ENCODE assay signal across 23 cellular contexts in genomic region chr3:123341871-123342630, GRCh38.
A peak's percentile ranks its signal among the peaks of the same experiment; 100 is the strongest.
DNase-seq lines count a peak whose midpoint lies in the region; ATAC-seq and TF ChIP-seq lines count a peak whose summit lies in the region.
"Had no signal": no experiment of that assay in that cellular context is flagged by ENCODE, and none has a peak within 500 bp of the region (broad histone marks: within the 10 kb centered on the region; RNA-seq: fewer than 3 reads in every experiment).

No MANE protein-coding gene starts in this region.

- H3K9me3 ChIP-seq in mucosa of descending colon: no peaks in the 10 kb centered on the region
- H3K9me3 ChIP-seq: BLaER1 treated with 17β-estradiol and CSF1 and Interleukin-3, amounts not matched to agents 10 nM and 100 nM had no signal

- no peaks in the 10 kb centered on the region for H3K36me3 Mint-ChIP-seq in activated CD4-positive, alpha-beta T cell treated with anti-CD3 and anti-CD28 coated beads, Interleukin-2, amount 10 ng/mL, durations not matched to agents 24 days and 14 days (ENCODE audit: low read depth)
- H3K36me3 Mint-ChIP-seq: IgD-negative memory B cell; naive thymus-derived CD4-positive, alpha-beta T cell; stimulated activated effector memory CD8-positive, alpha-beta T cell treated with anti-CD3 and anti-CD28 coated beads, Interleukin-12 subunit alpha, Interleukin-12 subunit beta, amount 100 ng/mL, for 72 hours had no signal

- H3K4me3 ChIP-seq in coronary artery (no peak overlapping the region), foreskin fibroblast (ENCODE audit: low read depth in 1 of 2, low read length in 2 of 2) (no peak overlapping the region), mucosa of descending colon (no peak overlapping the region)
- H3K4me3 ChIP-seq: BLaER1 treated with 17β-estradiol and CSF1 and Interleukin-3, amounts not matched to agents 10 nM and 100 nM had no signal

- TF ChIP-seq CTCF in coronary artery (IDR thresholded peaks at IDR 0.05): no peak
- no peak for TF ChIP-seq CTCF in foreskin fibroblast (IDR thresholded peaks at IDR 0.05; ENCODE audit: low read depth, low read length)
- no peak for TF ChIP-seq CTCF in mucosa of descending colon (IDR thresholded peaks at IDR 0.05)

- peaks cover 6% of the 10 kb centered on the region for H3K4me1 Mint-ChIP-seq in activated CD4-positive, alpha-beta T cell treated with anti-CD3 and anti-CD28 coated beads, Interleukin-2, amount 10 ng/mL, durations not matched to agents 24 days and 14 days
- H3K4me1 Mint-ChIP-seq: IgD-negative memory B cell had no signal

- H3K36me3 ChIP-seq in mucosa of descending colon (ENCODE audit: low read depth): no peaks in the 10 kb centered on the region
- H3K36me3 ChIP-seq: BLaER1 treated with 17β-estradiol and CSF1 and Interleukin-3, amounts not matched to agents 10 nM and 100 nM; brain microvascular endothelial cell had no signal

- DNase-seq in Right ventricle myocardium superior (peak; percentile 30), Right ventricle myocardium inferior (ENCODE audit: missing footprints) (no peak), coronary artery (ENCODE audit: low spot score) (peak; percentile 66), islet precursor cell (peak; percentile 61), foreskin fibroblast (no peak), mucosa of descending colon (no peak)
- no peak for DNase-seq in activated CD4-positive, alpha-beta T cell treated with anti-CD3 and anti-CD28 coated beads, Interleukin-2, amount 10 ng/mL, durations not matched to agents 24 days and 14 days
- DNase-seq: ACHN; activated CD4-positive, alpha-beta T cell treated with anti-CD3 and anti-CD28 coated beads, Interleukin-2, amount 50 U/mL, for 1 hour; brain microvascular endothelial cell; Calu3; cortex of kidney; MM.1S; naive thymus-derived CD4-positive, alpha-beta T cell; NCI-H187 treated with DMSO at 0.1 percent for 48 hours; NCI-H524 treated with DMSO at 0.1 percent for 48 hours; OCI-M1 had no signal

- no peaks in the 10 kb centered on the region for H3K4me1 ChIP-seq in mucosa of descending colon (ENCODE audit: low read depth)

- no peak for ATAC-seq in Right ventricle myocardium superior (ENCODE audit: poor library complexity)
- no peak for ATAC-seq in Right ventricle myocardium inferior
- ATAC-seq in HG03565 (IDR thresholded peaks at IDR 0.05; ENCODE audit: unreplicated experiment): no peak
- no peak for ATAC-seq in mucosa of descending colon
- ATAC-seq: naive thymus-derived CD4-positive, alpha-beta T cell; stimulated activated effector memory CD8-positive, alpha-beta T cell treated with anti-CD3 and anti-CD28 coated beads, Interleukin-12 subunit alpha, Interleukin-12 subunit beta, amount 100 ng/mL, for 72 hours had no signal

- no peaks in the 10 kb centered on the region for H3K9me3 Mint-ChIP-seq in activated CD4-positive, alpha-beta T cell treated with anti-CD3 and anti-CD28 coated beads, Interleukin-2, amount 10 ng/mL, durations not matched to agents 24 days and 14 days
- H3K9me3 Mint-ChIP-seq: IgD-negative memory B cell; naive thymus-derived CD4-positive, alpha-beta T cell; stimulated activated effector memory CD8-positive, alpha-beta T cell treated with anti-CD3 and anti-CD28 coated beads, Interleukin-12 subunit alpha, Interleukin-12 subunit beta, amount 100 ng/mL, for 72 hours; T-helper 1 cell treated with Interleukin-12 subunit alpha and Interleukin-12 subunit beta and Interleukin-4 antibody, amounts not matched to agents 30 μg/mL and 1 μg/mL, for 36 hours had no signal

- peaks cover 1% of the 10 kb centered on the region for H3K27me3 Mint-ChIP-seq in activated CD4-positive, alpha-beta T cell treated with anti-CD3 and anti-CD28 coated beads, Interleukin-2, amount 10 ng/mL, durations not matched to agents 24 days and 14 days

- no peak overlapping the region for H3K27ac Mint-ChIP-seq in activated CD4-positive, alpha-beta T cell treated with anti-CD3 and anti-CD28 coated beads, Interleukin-2, amount 10 ng/mL, durations not matched to agents 24 days and 14 days
- H3K27ac Mint-ChIP-seq: IgD-negative memory B cell; naive thymus-derived CD4-positive, alpha-beta T cell; stimulated activated effector memory CD8-positive, alpha-beta T cell treated with anti-CD3 and anti-CD28 coated beads, Interleukin-12 subunit alpha, Interleukin-12 subunit beta, amount 100 ng/mL, for 72 hours; T-helper 1 cell treated with Interleukin-12 subunit alpha and Interleukin-12 subunit beta and Interleukin-4 antibody, amounts not matched to agents 30 μg/mL and 1 μg/mL, for 36 hours had no signal

- intact Hi-C loops in Right ventricle myocardium superior (cut with DNase I): no loop called here
- intact Hi-C loops in Right ventricle myocardium inferior (cut with DNase I): loop anchor here (2.0 kb wide), 1 partner anchor 31 kb away; no protein-coding TSS in a partner anchor
- intact Hi-C loops in mucosa of descending colon (cut with DNase I, micrococcal nuclease): no loop called here
- intact Hi-C loops in activated CD4-positive, alpha-beta T cell treated with anti-CD3 and anti-CD28 coated beads, Interleukin-2, amount 10 ng/mL, durations not matched to agents 24 days and 14 days (cut with micrococcal nuclease): no loop called here

- no peak overlapping the region for H3K4me3 Mint-ChIP-seq in activated CD4-positive, alpha-beta T cell treated with anti-CD3 and anti-CD28 coated beads, Interleukin-2, amount 10 ng/mL, durations not matched to agents 24 days and 14 days
- H3K4me3 Mint-ChIP-seq: IgD-negative memory B cell; naive thymus-derived CD4-positive, alpha-beta T cell; stimulated activated effector memory CD8-positive, alpha-beta T cell treated with anti-CD3 and anti-CD28 coated beads, Interleukin-12 subunit alpha, Interleukin-12 subunit beta, amount 100 ng/mL, for 72 hours; T-helper 1 cell treated with Interleukin-12 subunit alpha and Interleukin-12 subunit beta and Interleukin-4 antibody, amounts not matched to agents 30 μg/mL and 1 μg/mL, for 36 hours had no signal

- peak overlapping the region; percentile 19 to 84 for H3K27ac ChIP-seq in coronary artery
- H3K27ac ChIP-seq: BLaER1 treated with 17β-estradiol and CSF1 and Interleukin-3, amounts not matched to agents 10 nM and 100 nM; brain microvascular endothelial cell; HL-60 had no signal

Comparison
In these comparisons a context has a peak if more than half of its experiments do, and no peak if none do; other contexts are left out.
1. DNase-seq: peak in Right ventricle myocardium superior (single experiment), coronary artery (single experiment) and islet precursor cell (single experiment); none in Right ventricle myocardium inferior (single experiment), foreskin fibroblast (0 of 2), mucosa of descending colon (0 of 3) and activated CD4-positive, alpha-beta T cell treated with anti-CD3 and anti-CD28 coated beads, Interleukin-2, amount 10 ng/mL, durations not matched to agents 24 days and 14 days (single experiment).